Comparison of ENCODE assay signal across 18 cellular contexts in the genomic region with DNA sequence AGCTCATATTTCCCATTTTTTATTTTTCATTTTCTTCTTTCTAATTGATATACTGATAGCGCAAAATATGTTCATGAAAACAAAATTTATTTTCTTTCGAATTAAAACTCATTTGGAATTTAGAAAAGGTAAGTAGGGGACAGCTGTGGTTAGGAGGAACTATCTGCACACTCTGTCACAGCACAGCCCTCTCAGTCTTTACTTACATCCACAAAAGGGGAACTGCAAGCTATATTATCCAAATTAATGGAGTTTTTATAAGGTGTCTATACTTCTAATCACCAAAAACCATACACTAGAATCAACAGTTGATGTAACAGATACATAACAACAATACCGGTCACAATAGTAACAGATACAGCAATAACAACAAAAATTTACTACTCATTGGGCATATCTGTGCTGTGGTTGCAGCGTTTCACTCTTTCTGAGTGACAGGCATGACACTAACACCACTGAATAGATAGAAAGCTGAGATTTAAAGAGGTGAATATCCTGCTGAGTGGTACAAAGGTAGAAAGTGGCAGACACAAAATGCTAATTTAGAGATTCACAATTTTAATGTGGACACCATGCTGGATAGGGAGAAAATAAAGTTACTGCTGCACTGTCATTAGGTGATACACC.
"Had no signal": no experiment of that assay in that cellular context is flagged by ENCODE, and none has a peak within 500 bp of the region (broad histone marks: within the 10 kb centered on the region; RNA-seq: fewer than 3 reads in every experiment).

No MANE protein-coding gene starts in this region.

- H3K9me3 Mint-ChIP-seq: immature natural killer cell, T-cell had no signal

- H3K27ac Mint-ChIP-seq: activated naive CD8-positive, alpha-beta T cell; activated T-helper 1 cell treated with anti-CD3 and anti-CD28 coated beads, Interleukin-12 subunit alpha, Interleukin-12 subunit beta, Interleukin-2, Interleukin-4 antibody, amounts not matched to agents 30 ng/mL and 10 ng/mL and 1 ng/mL, durations not matched to agents 14 hours and 24 hours and 36 hours; T-cell had no signal

- H3K4me3 Mint-ChIP-seq: activated naive CD8-positive, alpha-beta T cell; activated T-helper 1 cell treated with anti-CD3 and anti-CD28 coated beads, Interleukin-12 subunit alpha, Interleukin-12 subunit beta, Interleukin-2, Interleukin-4 antibody, amounts not matched to agents 30 ng/mL and 10 ng/mL and 1 ng/mL, durations not matched to agents 14 hours and 24 hours and 36 hours; T-cell had no signal

- H3K27me3 Mint-ChIP-seq: activated naive CD8-positive, alpha-beta T cell; T-cell had no signal

- ATAC-seq: psoas muscle, right cardiac atrium, T-cell had no signal

- DNase-seq: activated CD4-positive, alpha-beta T cell treated with anti-CD3 and anti-CD28 coated beads for 1 hour; activated CD8-positive, alpha-beta memory T cell treated with anti-CD3 and anti-CD28 coated beads for 24 hours; activated gamma-delta T cell treated with Interleukin-2 at 50 U/mL for 16 hours; cerebellar nuclear complex; effector memory CD4-positive, alpha-beta T cell; esophagus squamous epithelium; immature natural killer cell; kidney glomerular epithelial cell; left ventricle myocardium inferior; mammary epithelial cell; ovary; psoas muscle; right cardiac atrium; stomach; T-cell; trophoblast cell had no signal
